In the genomic region with DNA sequence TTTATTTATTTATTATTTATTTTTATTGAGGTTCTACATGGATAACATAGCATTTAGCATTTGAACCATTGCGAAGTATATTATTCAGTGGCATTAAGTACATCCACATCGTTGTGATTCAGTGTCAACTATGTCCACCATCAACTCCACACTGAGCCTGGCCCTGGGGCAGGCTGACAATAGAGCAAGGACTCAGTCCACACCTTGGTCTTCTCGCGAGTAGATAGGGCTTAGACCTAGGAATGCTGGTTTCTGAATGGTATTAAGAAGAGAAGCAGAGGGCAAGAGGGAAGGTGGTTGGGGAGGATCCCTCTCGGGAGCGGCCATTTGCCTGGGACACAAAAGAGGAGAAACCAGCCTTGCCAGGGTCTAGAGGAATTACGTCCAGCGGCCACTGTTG, we compare ENCODE assay signal across 18 cellular contexts.
DNase-seq lines count a peak whose midpoint lies in the region; ATAC-seq, FAIRE-seq and TF ChIP-seq lines count a peak whose summit lies in the region.
"Had no signal": no experiment of that assay in that cellular context is flagged by ENCODE, and none has a peak within 500 bp of the region (broad histone marks: within the 10 kb centered on the region; RNA-seq: fewer than 3 reads in every experiment).

No MANE protein-coding gene starts in this region.

- H3K36me3 Mint-ChIP-seq in astrocyte (ENCODE audit: low read depth, unreplicated experiment) (no peaks in the 10 kb centered on the region), nephron (ENCODE audit: low read depth) (no peaks in the 10 kb centered on the region), osteocyte (ENCODE audit: unreplicated experiment) (no peaks in the 10 kb centered on the region), WTC11 (no peaks in the 10 kb centered on the region)
- H3K36me3 Mint-ChIP-seq: CD8-positive, alpha-beta T cell had no signal

- H3K9me3 ChIP-seq in astrocyte (ENCODE audit: insufficient read depth, low read depth, low read length) (no peaks in the 10 kb centered on the region), esophagus muscularis mucosa (no peaks in the 10 kb centered on the region), gastroesophageal sphincter (no peaks in the 10 kb centered on the region)
- H3K9me3 ChIP-seq: BLaER1 treated with 17β-estradiol and CSF1 and Interleukin-3, amounts not matched to agents 10 nM and 100 nM had no signal

- no peaks in the 10 kb centered on the region for H3K4me1 ChIP-seq in astrocyte (ENCODE audit: insufficient read depth, low read length)
- H3K4me1 ChIP-seq in esophagus muscularis mucosa = peaks cover 0 to 6% (median 0%) of the 10 kb centered on the region in 4 donors
- H3K4me1 ChIP-seq in gastroesophageal sphincter = no peaks in the 10 kb centered on the region

- H3K4me3 ChIP-seq in astrocyte (ENCODE audit: insufficient read depth, low read depth, low read length) (no peak overlapping the region), esophagus muscularis mucosa (no peak overlapping the region), gastroesophageal sphincter (no peak overlapping the region)
- H3K4me3 ChIP-seq: BLaER1 treated with 17β-estradiol and CSF1 and Interleukin-3, amounts not matched to agents 10 nM and 100 nM; GM12878 had no signal

- TF ChIP-seq EP300 in esophagus muscularis mucosa (IDR thresholded peaks at IDR 0.05) (no peak), gastroesophageal sphincter (IDR thresholded peaks at IDR 0.05) (no peak)

- H3K9ac ChIP-seq in astrocyte (ENCODE audit: low read length) = no peak overlapping the region
- H3K9ac ChIP-seq: BLaER1 treated with 17β-estradiol and CSF1 and Interleukin-3, amounts not matched to agents 10 nM and 100 nM had no signal

- no peaks in the 10 kb centered on the region for H3K79me2 ChIP-seq in astrocyte (ENCODE audit: insufficient read depth, low read length)

- no peak overlapping the region for H3K4me2 ChIP-seq in astrocyte (ENCODE audit: low read length)
- H3K4me2 ChIP-seq: BLaER1 treated with 17β-estradiol and CSF1 and Interleukin-3, amounts not matched to agents 10 nM and 100 nM had no signal

- H3K4me1 Mint-ChIP-seq in astrocyte (ENCODE audit: low read depth, unreplicated experiment) (peaks cover 10% of the 10 kb centered on the region), nephron (peaks cover 56% of the 10 kb centered on the region), osteocyte (ENCODE audit: unreplicated experiment) (no peaks in the 10 kb centered on the region), WTC11 (peaks cover 9% of the 10 kb centered on the region)
- H3K4me1 Mint-ChIP-seq: B cell had no signal

- FAIRE-seq in astrocyte (lab: Jason Lieb, UNC) = no peak
- FAIRE-seq: GM12878, H1, HepG2 had no signal

- POLR2A ChIA-PET in WTC11 (lab: Charles Lee) = no interaction called here

- H2AFZ ChIP-seq in astrocyte (ENCODE audit: low read depth, low read length) = no peak overlapping the region

- CTCF ChIA-PET in WTC11 (lab: Charles Lee) = no interaction called here

- H3K27me3 ChIP-seq in astrocyte (ENCODE audit: insufficient read depth, low read length) = no peaks in the 10 kb centered on the region
- no peaks in the 10 kb centered on the region for H3K27me3 ChIP-seq in esophagus muscularis mucosa
- H3K27me3 ChIP-seq in gastroesophageal sphincter = no peaks in the 10 kb centered on the region
- H3K27me3 ChIP-seq: BLaER1 treated with 17β-estradiol and CSF1 and Interleukin-3, amounts not matched to agents 10 nM and 100 nM had no signal

- H4K20me1 ChIP-seq in astrocyte (ENCODE audit: insufficient read depth, low read length) = no peaks in the 10 kb centered on the region
- H4K20me1 ChIP-seq: BLaER1 treated with 17β-estradiol and CSF1 and Interleukin-3, amounts not matched to agents 10 nM and 100 nM had no signal

- H3K27ac Mint-ChIP-seq in astrocyte (ENCODE audit: unreplicated experiment) (peak overlapping the region; percentile 54), nephron (peak overlapping the region; percentile 32 to 78 (median 54)), osteocyte (ENCODE audit: unreplicated experiment) (no peak overlapping the region), WTC11 (no peak overlapping the region)
- H3K27ac Mint-ChIP-seq: B cell; CD8-positive, alpha-beta T cell; H9 had no signal

- intact Hi-C loops in esophagus muscularis mucosa (cut with DNase I) = no loop called here

- H3K36me3 ChIP-seq in astrocyte (ENCODE audit: insufficient read depth, low read length) (no peaks in the 10 kb centered on the region), esophagus muscularis mucosa (no peaks in the 10 kb centered on the region), gastroesophageal sphincter (no peaks in the 10 kb centered on the region)
- H3K36me3 ChIP-seq: BLaER1 treated with 17β-estradiol and CSF1 and Interleukin-3, amounts not matched to agents 10 nM and 100 nM had no signal

- no peak overlapping the region for H3K4me3 Mint-ChIP-seq in astrocyte (ENCODE audit: unreplicated experiment)
- H3K4me3 Mint-ChIP-seq in nephron = no peak overlapping the region
- H3K4me3 Mint-ChIP-seq in osteocyte (ENCODE audit: unreplicated experiment) = no peak overlapping the region
- no peak overlapping the region for H3K4me3 Mint-ChIP-seq in WTC11
- H3K4me3 Mint-ChIP-seq: B cell; CD8-positive, alpha-beta T cell; H9 had no signal

- DNase-seq in astrocyte (ENCODE audit: low read depth) (no peak), esophagus muscularis mucosa (ENCODE audit: extremely low spot score) (peak; percentile 74), osteocyte (ENCODE audit: extremely low spot score, unreplicated experiment) (peak; percentile 71), EL (no peak), NCI-H1694 (lab: John Stamatoyannopoulos, UW) (no peak), WTC11 (ENCODE audit: low spot score) (no peak)
- DNase-seq: 8988T; Calu3; CD8-positive, alpha-beta T cell; DMS79 treated with DMSO at 0.1 percent for 48 hours; H9 had no signal

- TF ChIP-seq CTCF in astrocyte (IDR thresholded peaks at IDR 0.05; ENCODE audit: insufficient read depth, low read depth, low read length) (no peak), esophagus muscularis mucosa (IDR thresholded peaks at IDR 0.05) (no peak), nephron (IDR thresholded peaks at IDR 0.05; ENCODE audit: unreplicated experiment in 3 of 3) (no peak), osteocyte (IDR thresholded peaks at IDR 0.05) (no peak), WTC11 (IDR thresholded peaks at IDR 0.05) (no peak), gastroesophageal sphincter (IDR thresholded peaks at IDR 0.05) (no peak)

- 97% methylated on average over 8 of the region's 8 CpGs for WGBS in esophagus muscularis mucosa
- WGBS in gastroesophageal sphincter (ENCODE audit: low coverage in 1 of 2), 2 donors = 94 to 95% methylated on average over 4 of the region's 8 CpGs

- H3K27ac ChIP-seq in astrocyte (ENCODE audit: low read depth, low read length) (no peak overlapping the region), esophagus muscularis mucosa (replicated peaks in 1 of 4) (no peak overlapping the region), gastroesophageal sphincter (no peak overlapping the region)
- H3K27ac ChIP-seq: BLaER1 treated with 17β-estradiol and CSF1 and Interleukin-3, amounts not matched to agents 10 nM and 100 nM had no signal

- H3K27me3 Mint-ChIP-seq in astrocyte (ENCODE audit: low read depth, unreplicated experiment) = peaks cover 9% of the 10 kb centered on the region
- H3K27me3 Mint-ChIP-seq in nephron (ENCODE audit: low read depth) = peaks cover 5% of the 10 kb centered on the region
- H3K27me3 Mint-ChIP-seq in osteocyte (ENCODE audit: unreplicated experiment) = no peaks in the 10 kb centered on the region
- no peaks in the 10 kb centered on the region; the same call in 1 of the 2 replicates for H3K27me3 Mint-ChIP-seq in WTC11 (ENCODE audit: low read depth)
- H3K27me3 Mint-ChIP-seq: B cell had no signal

- ATAC-seq in WTC11 (no peak), gastroesophageal sphincter (no peak)
- ATAC-seq: CD8-positive, alpha-beta T cell; GM12878; HepG2 had no signal

- no peak for TF ChIP-seq POLR2A in esophagus muscularis mucosa (IDR thresholded peaks at IDR 0.05; ENCODE audit: low read depth)
- TF ChIP-seq POLR2A in gastroesophageal sphincter (IDR thresholded peaks at IDR 0.05) = no peak

- peaks cover 2% of the 10 kb centered on the region for H3K9me3 Mint-ChIP-seq in astrocyte (ENCODE audit: unreplicated experiment)
- H3K9me3 Mint-ChIP-seq in nephron = no peaks in the 10 kb centered on the region
- peaks cover 24% of the 10 kb centered on the region for H3K9me3 Mint-ChIP-seq in osteocyte (ENCODE audit: unreplicated experiment)
- H3K9me3 Mint-ChIP-seq in WTC11 = peaks cover 4% of the 10 kb centered on the region
- H3K9me3 Mint-ChIP-seq: CD8-positive, alpha-beta T cell; H9 had no signal

TF ChIP-seq in WTC11, 78 proteins besides CTCF, POLR2A, EP300 and RAD21:
- TF ChIP-seq MYBL2 (CRISPR knock-in tag; IDR thresholded peaks at IDR 0.05) (no peak), IRF2 (CRISPR knock-in tag; IDR thresholded peaks at IDR 0.05; ENCODE audit: borderline replicate concordance, low read depth) (no peak), OVOL2 (CRISPR knock-in tag; IDR thresholded peaks at IDR 0.05; ENCODE audit: borderline replicate concordance) (no peak)
TF ChIP-seq in WTC11: peak in this region for 0.

Comparison
In these comparisons a context has a peak if more than half of its experiments do, and no peak if none do; other contexts are left out.
1. DNase-seq: peak in esophagus muscularis mucosa (single experiment) and osteocyte (single experiment); none in astrocyte (single experiment), EL (single experiment), NCI-H1694 (single experiment) and WTC11 (single experiment).
2. H3K27ac Mint-ChIP-seq: peak in astrocyte (single experiment) and nephron (3 of 3); none in osteocyte (single experiment) and WTC11 (single experiment).